ENCODE assay signal across 21 cellular contexts in genomic region chr12:118821386-118821928, GRCh38.
"Had no signal": no experiment of that assay in that cellular context is flagged by ENCODE, and none has a peak within 500 bp of the region (broad histone marks: within the 10 kb centered on the region; RNA-seq: fewer than 3 reads in every experiment).

No MANE protein-coding gene starts in this region.

- ATAC-seq: activated CD8-positive, alpha-beta T cell treated with anti-CD3 and anti-CD28 coated beads for 36 hours; activated T-helper 17 cell treated with anti-CD3 and anti-CD28 coated beads, Interleukin-2, amount 50 U/mL, for 72 hours; left lung; psoas muscle; right cardiac atrium; stimulated activated effector memory CD8-positive, alpha-beta T cell treated with anti-CD3 and anti-CD28 coated beads, Interleukin-12 subunit alpha, Interleukin-12 subunit beta, amount 100 ng/mL, for 72 hours had no signal

- H3K27ac ChIP-seq: cardiac muscle cell, left lung, ovary, psoas muscle, skin epidermis, stomach had no signal

- H3K4me3 ChIP-seq: cardiac muscle cell, left lung, ovary, psoas muscle, skin epidermis, stomach had no signal

- H3K27me3 ChIP-seq: cardiac muscle cell, left lung, ovary, stomach had no signal

- H3K9me3 ChIP-seq: left lung, ovary, psoas muscle had no signal

- DNase-seq: activated CD4-positive, alpha-beta T cell treated with anti-CD3 and anti-CD28 coated beads, Interleukin-2, amount 10 ng/mL, durations not matched to agents 24 days and 14 days; activated CD4-positive, CD25-positive, alpha-beta regulatory T cell; activated CD8-positive, alpha-beta T cell treated with anti-CD3 and anti-CD28 coated beads for 36 hours; activated naive CD4-positive, alpha-beta T cell; activated naive CD8-positive, alpha-beta T cell treated with anti-CD3 and anti-CD28 coated beads for 36 hours; activated T-cell treated with anti-CD3 and anti-CD28 coated beads, Interleukin-2, amount 50 U/mL, for 1 hour; amniotic stem cell; effector CD8-positive, alpha-beta T cell; left lung; mammary epithelial cell; nephron progenitor cell; ovary; psoas muscle; right cardiac atrium; stimulated activated CD4-positive, alpha-beta T cell treated with anti-CD3 and anti-CD28 coated beads, Interleukin-4, amount 100 ng/mL, for 1 hour; stomach; T-helper 2 cell had no signal

- H3K36me3 ChIP-seq: cardiac muscle cell, left lung, ovary, stomach had no signal

- H3K4me1 ChIP-seq: left lung, psoas muscle, stomach had no signal
